Comparison of ENCODE assay signal across 10 cellular contexts in genomic region chr4:40321671-40322131, GRCh38. TPM values are rescaled to one million over a fixed set of nuclear protein-coding genes. Genes with fewer than 3 reads are reported as not detected.
DNase-seq lines count a peak whose midpoint lies in the region; ATAC-seq and TF ChIP-seq lines count a peak whose summit lies in the region.
"Had no signal": no experiment of that assay in that cellular context is flagged by ENCODE, and none has a peak within 500 bp of the region (broad histone marks: within the 10 kb centered on the region; RNA-seq: fewer than 3 reads in every experiment).

No MANE protein-coding gene starts in this region.

- peaks cover 36% of the 10 kb centered on the region for H3K4me1 Mint-ChIP-seq in MCF 10A (ENCODE audit: insufficient read depth, unreplicated experiment)
- peaks cover 17 to 46% (median 37%) of the 10 kb centered on the region in 4 donors for H3K4me1 Mint-ChIP-seq in naive thymus-derived CD8-positive, alpha-beta T cell

- H3K27me3 Mint-ChIP-seq in MCF 10A (ENCODE audit: insufficient read depth, unreplicated experiment), result no peaks in the 10 kb centered on the region
- no peaks in the 10 kb centered on the region for H3K27me3 Mint-ChIP-seq in naive thymus-derived CD8-positive, alpha-beta T cell

- H3K27ac ChIP-seq in dorsolateral prefrontal cortex, result peak overlapping the region in 23 of 59 donors; percentile 2 to 63 (median 37)
- H3K27ac ChIP-seq: cardiac muscle cell had no signal

- CTCF ChIA-PET in MCF 10A (lab: Yijun Ruan, JAX), result interaction anchor here (0.6 to 3.0 kb wide), 8 partner anchors 10 to 373 kb away, joined by 3 to 12 read pairs (median 4); partner anchors contain the start of gene CHRNA9

- no TSS peak for BruUV-seq in MCF 10A (replicated peaks; lab: Mats Ljungman, UMichigan)

- H3K36me3 Mint-ChIP-seq in MCF 10A (ENCODE audit: insufficient read depth, unreplicated experiment), result peaks cover 7% of the 10 kb centered on the region
- no peaks in the 10 kb centered on the region for H3K36me3 Mint-ChIP-seq in naive thymus-derived CD8-positive, alpha-beta T cell

- no peak for ATAC-seq in naive thymus-derived CD8-positive, alpha-beta T cell
- no peak for ATAC-seq in HG02852 (IDR thresholded peaks at IDR 0.05; ENCODE audit: unreplicated experiment)

- no peak overlapping the region for H3K4me3 Mint-ChIP-seq in MCF 10A (ENCODE audit: unreplicated experiment)
- H3K4me3 Mint-ChIP-seq in naive thymus-derived CD8-positive, alpha-beta T cell, result peak overlapping the region in 3 of 10 donors; percentile 9 to 34 (median 24)

- DNase-seq in Daoy (ENCODE audit: low read depth) (peak; percentile 67), NCI-H2029 treated with DMSO at 0.1 percent for 48 hours (lab: John Stamatoyannopoulos, UW) (peak; percentile 74), MCF 10A (ENCODE audit: unreplicated experiment) (peak; percentile 69), NCI-H1048 (lab: John Stamatoyannopoulos, UW) (no peak), dorsolateral prefrontal cortex (no peak), T-helper 9 cell (no peak)
- no peak for DNase-seq in naive thymus-derived CD8-positive, alpha-beta T cell
- DNase-seq: activated CD4-positive, alpha-beta T cell treated with anti-CD3 and anti-CD28 coated beads, Interleukin-2, amount 50 U/mL, for 4 hours had no signal

- H3K4me3 ChIP-seq in dorsolateral prefrontal cortex, result no peak overlapping the region
- H3K4me3 ChIP-seq: cardiac muscle cell had no signal

- H3K27me3 ChIP-seq in dorsolateral prefrontal cortex, result no peaks in the 10 kb centered on the region
- H3K27me3 ChIP-seq: cardiac muscle cell had no signal

- TF ChIP-seq CTCF in MCF 10A (IDR thresholded peaks at IDR 0.05; ENCODE audit: unreplicated experiment), result no peak
- no peak for TF ChIP-seq CTCF in dorsolateral prefrontal cortex (IDR thresholded peaks at IDR 0.05 in 54 of 56, conservative IDR thresholded peaks at IDR 0.05 in 2 of 56; ENCODE audit: low read depth in 1 of 56, partially characterized antibody in 56 of 56)

- intact Hi-C loops in MCF 10A (cut with micrococcal nuclease), result loop anchor here (10.0 kb wide), 1 partner anchor 627 kb away; the partner anchor contains the start of gene UBE2K
- intact Hi-C loops in dorsolateral prefrontal cortex (cut with DNase I), result loop anchor here in 1 of 2 donors (10.0 kb wide), 1 partner anchor 167 kb away; no protein-coding TSS in a partner anchor

- H3K27ac Mint-ChIP-seq in MCF 10A (ENCODE audit: low read depth, unreplicated experiment), result peak overlapping the region; percentile 52
- H3K27ac Mint-ChIP-seq in naive thymus-derived CD8-positive, alpha-beta T cell, result peak overlapping the region in 8 of 10 donors; percentile 9 to 85 (median 46)

- POLR2A ChIA-PET in MCF 10A (lab: Yijun Ruan, JAX), result no interaction called here
- POLR2A ChIA-PET in naive thymus-derived CD8-positive, alpha-beta T cell (lab: Charles Lee), result interaction anchor here (0.5 to 2.3 kb wide), 9 partner anchors 12 to 265 kb away, joined by 3 to 7 read pairs (median 3); partner anchors contain the start of gene N4BP2

- no peaks in the 10 kb centered on the region for H3K9me3 Mint-ChIP-seq in MCF 10A (ENCODE audit: unreplicated experiment)
- H3K9me3 Mint-ChIP-seq in naive thymus-derived CD8-positive, alpha-beta T cell, result no peaks in the 10 kb centered on the region

RNA-seq across cellular contexts. Expression of gene CHRNA9, which starts 13.4 kb away (rescaled TPM):
- 9.9 and 11.3 TPM in 2 replicates for total RNA-seq in Daoy (2014; rRNA removed; shearing (Covaris generic))
- total RNA-seq in MCF 10A (2022) (1.8 and 2.0 TPM in 2 replicates), dorsolateral prefrontal cortex (under 1 TPM in 5 of 120 experiments, not detected in 115; 0.19 to 0.31 (median 0.21) TPM)
- total RNA-seq in naive thymus-derived CD8-positive, alpha-beta T cell, result under 1 TPM; 0.55 to 0.73 TPM
- polyA plus RNA-seq in naive thymus-derived CD8-positive, alpha-beta T cell, result under 1 TPM in 1 of 3 donors, not detected in 2; 0.39 TPM
- total RNA-seq: cardiac muscle cell had no signal
- polyA plus RNA-seq: cardiac muscle cell had no signal

Comparison
In these comparisons a context has a peak if more than half of its experiments do, and no peak if none do; other contexts are left out.
1. DNase-seq: peak in Daoy (single experiment), NCI-H2029 treated with DMSO at 0.1 percent for 48 hours (single experiment) and MCF 10A (single experiment); none in naive thymus-derived CD8-positive, alpha-beta T cell (0 of 10), NCI-H1048 (single experiment), dorsolateral prefrontal cortex (0 of 10) and T-helper 9 cell (single experiment).